12 cellular contexts compared by ENCODE assay signal in the genomic region with DNA sequence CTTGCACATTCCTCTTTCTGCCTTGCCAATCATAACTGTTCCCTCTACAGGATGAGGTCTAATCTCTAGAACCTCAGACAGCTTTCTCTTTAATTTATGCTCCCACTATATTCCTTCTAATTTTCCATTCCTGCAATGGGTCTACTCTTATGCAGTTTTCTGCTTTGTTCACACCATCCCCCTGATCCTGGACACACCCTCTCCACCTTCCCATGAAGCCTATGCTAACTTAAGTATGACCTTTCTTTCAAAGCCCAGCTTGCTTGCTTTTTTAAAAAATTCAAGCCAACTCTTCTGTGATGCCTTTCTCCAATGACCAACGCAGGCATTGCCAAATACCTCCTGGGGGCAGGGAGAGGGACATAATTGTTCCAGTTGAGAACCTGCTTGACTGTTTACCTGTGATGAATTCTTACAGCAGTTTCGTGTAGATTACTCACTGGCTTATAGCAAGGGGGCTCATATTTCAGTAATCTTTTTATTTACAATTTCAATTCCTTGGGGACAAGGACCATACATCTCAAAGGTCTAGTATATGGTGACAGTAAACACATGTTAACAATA. TPM values are rescaled to one million over a fixed set of nuclear protein-coding genes. Genes with fewer than 3 reads are reported as not detected.
DNase-seq lines count a peak whose midpoint lies in the region; ATAC-seq and TF ChIP-seq lines count a peak whose summit lies in the region.
"Had no signal": no experiment of that assay in that cellular context is flagged by ENCODE, and none has a peak within 500 bp of the region (broad histone marks: within the 10 kb centered on the region; RNA-seq: fewer than 3 reads in every experiment).

No MANE protein-coding gene starts in this region.

- peaks cover 45% of the 10 kb centered on the region for H3K4me1 Mint-ChIP-seq in activated T-cell treated with anti-CD3 and anti-CD28 coated beads, Interleukin-2, amount 50 U/mL, for 24 hours (ENCODE audit: low read depth)

- H3K4me1 ChIP-seq in cardiac muscle cell (ENCODE audit: low read depth): peaks cover 64% of the 10 kb centered on the region
- H3K4me1 ChIP-seq in RWPE2 (ENCODE audit: insufficient read depth, poor library complexity, severe bottlenecking): peaks cover 63% of the 10 kb centered on the region
- H3K4me1 ChIP-seq in iPS-20b (ENCODE audit: insufficient read depth, low read length): peaks cover 60% of the 10 kb centered on the region
- peaks cover 7% of the 10 kb centered on the region for H3K4me1 ChIP-seq in upper lobe of right lung

- H3K27me3 ChIP-seq in cardiac muscle cell (no peaks in the 10 kb centered on the region), RWPE2 (ENCODE audit: insufficient read depth, poor library complexity, severe bottlenecking) (no peaks in the 10 kb centered on the region), iPS-20b (ENCODE audit: insufficient read depth, low read length) (no peaks in the 10 kb centered on the region), upper lobe of right lung (no peaks in the 10 kb centered on the region)
- H3K27me3 ChIP-seq: BLaER1 had no signal

- H3K9me3 ChIP-seq in cardiac muscle cell (ENCODE audit: low read depth): no peaks in the 10 kb centered on the region
- H3K9me3 ChIP-seq in RWPE2 (ENCODE audit: severe bottlenecking): no peaks in the 10 kb centered on the region
- no peaks in the 10 kb centered on the region for H3K9me3 ChIP-seq in iPS-20b (ENCODE audit: insufficient read depth, low read depth, low read length)
- no peaks in the 10 kb centered on the region for H3K9me3 ChIP-seq in upper lobe of right lung

- ATAC-seq in left cardiac atrium (no peak), RWPE2 (ENCODE audit: low read depth) (peak; percentile 76), upper lobe of right lung (peak; percentile 29)
- no peak for ATAC-seq in activated CD4-positive, CD25-positive, alpha-beta regulatory T cell treated with anti-CD3 and anti-CD28 coated beads, Interleukin-2, amount 50 U/mL, for 24 hours

- no peaks in the 10 kb centered on the region for H3K36me3 ChIP-seq in cardiac muscle cell
- peaks cover 93% of the 10 kb centered on the region for H3K36me3 ChIP-seq in RWPE2 (ENCODE audit: low read depth)
- H3K36me3 ChIP-seq in iPS-20b (ENCODE audit: insufficient read depth, low read depth, low read length): peaks cover 37% of the 10 kb centered on the region
- no peaks in the 10 kb centered on the region for H3K36me3 ChIP-seq in upper lobe of right lung

- no peak for DNase-seq in cardiac muscle cell (ENCODE audit: low read depth in 1 of 2, low spot score in 1 of 2)
- DNase-seq in left cardiac atrium: no peak
- no peak for DNase-seq in RWPE2 (ENCODE audit: low spot score)
- no peak for DNase-seq in upper lobe of right lung
- no peak for DNase-seq in activated T-cell treated with anti-CD3 and anti-CD28 coated beads, Interleukin-2, amount 50 U/mL, for 24 hours
- DNase-seq in GM10248 (ENCODE audit: extremely low spot score): no peak
- DNase-seq: activated B cell treated with CpG ODN at 0.5 μM for 24 hours; activated effector memory CD4-positive, alpha-beta T cell treated with Interleukin-2 at 50 U/mL for 16 hours; midbrain had no signal

- CTCF ChIA-PET in GM10248 (lab: Yijun Ruan, JAX): interaction anchor here (0.9 kb wide), 1 partner anchor 74 kb away, joined by 3 read pairs; no protein-coding TSS in a partner anchor

- no peak for TF ChIP-seq CTCF in cardiac muscle cell (IDR thresholded peaks at IDR 0.05; ENCODE audit: low read depth, low read length)
- TF ChIP-seq CTCF in RWPE2 (IDR thresholded peaks at IDR 0.05; ENCODE audit: poor library complexity, severe bottlenecking): no peak
- no peak for TF ChIP-seq CTCF in upper lobe of right lung (IDR thresholded peaks at IDR 0.05)
- no peak for TF ChIP-seq CTCF in GM10248 (IDR thresholded peaks at IDR 0.05; ENCODE audit: control extremely low read depth, extremely low read depth, low read depth, missing control alignments)

- H3K4me3 ChIP-seq in cardiac muscle cell (no peak overlapping the region), RWPE2 (ENCODE audit: severe bottlenecking) (no peak overlapping the region), iPS-20b (ENCODE audit: low read length) (peak overlapping the region; percentile 48), upper lobe of right lung (no peak overlapping the region)
- H3K4me3 ChIP-seq: BLaER1 had no signal

- POLR2A ChIA-PET in GM10248 (lab: Yijun Ruan, JAX): no interaction called here

- intact Hi-C loops in left cardiac atrium (cut with DNase I): no loop called here
- intact Hi-C loops in upper lobe of right lung (cut with DNase I): no loop called here

- no peaks in the 10 kb centered on the region for H3K9me3 Mint-ChIP-seq in activated T-cell treated with anti-CD3 and anti-CD28 coated beads, Interleukin-2, amount 50 U/mL, for 24 hours
- H3K9me3 Mint-ChIP-seq: activated B cell treated with CpG ODN at 0.5 μM for 24 hours had no signal

- H3K36me3 Mint-ChIP-seq in activated T-cell treated with anti-CD3 and anti-CD28 coated beads, Interleukin-2, amount 50 U/mL, for 24 hours (ENCODE audit: low read depth): peaks cover 45% of the 10 kb centered on the region

- H3K9ac ChIP-seq in iPS-20b (ENCODE audit: low read depth, low read length): peak overlapping the region; percentile 25; the same call in 1 of the 2 replicates
- H3K9ac ChIP-seq: BLaER1 had no signal

- H3K27ac Mint-ChIP-seq in activated T-cell treated with anti-CD3 and anti-CD28 coated beads, Interleukin-2, amount 50 U/mL, for 24 hours: no peak overlapping the region

- H3K27me3 Mint-ChIP-seq in activated T-cell treated with anti-CD3 and anti-CD28 coated beads, Interleukin-2, amount 50 U/mL, for 24 hours: no peaks in the 10 kb centered on the region
- H3K27me3 Mint-ChIP-seq: activated B cell treated with CpG ODN at 0.5 μM for 24 hours had no signal

- peak overlapping the region; percentile 98 for H3K27ac ChIP-seq in cardiac muscle cell
- peak overlapping the region; percentile 96 for H3K27ac ChIP-seq in RWPE2 (ENCODE audit: poor library complexity, severe bottlenecking)
- H3K27ac ChIP-seq in iPS-20b (ENCODE audit: low read length): peak overlapping the region; percentile 55
- H3K27ac ChIP-seq in upper lobe of right lung: no peak overlapping the region
- H3K27ac ChIP-seq: BLaER1 had no signal

- no peak overlapping the region for H3K4me3 Mint-ChIP-seq in activated T-cell treated with anti-CD3 and anti-CD28 coated beads, Interleukin-2, amount 50 U/mL, for 24 hours
- H3K4me3 Mint-ChIP-seq: activated B cell treated with CpG ODN at 0.5 μM for 24 hours had no signal

RNA-seq across cellular contexts. Expression of a gene that starts 7.8 kb away (rescaled TPM):
- total RNA-seq in cardiac muscle cell (50.8 and 59.6 TPM in 2 replicates), left cardiac atrium (100 to 1,000 TPM in 1 of 2 donors, 10 to 100 TPM in 1; 74.6 to 172 TPM), upper lobe of right lung (58.5 TPM)
- polyA plus RNA-seq in cardiac muscle cell: 54.3 and 62.2 TPM in 2 replicates

Comparison
In these comparisons a context has a peak if more than half of its experiments do, and no peak if none do; other contexts are left out.
1. ATAC-seq: peak in RWPE2 (single experiment) and upper lobe of right lung (single experiment); none in left cardiac atrium (0 of 2) and activated CD4-positive, CD25-positive, alpha-beta regulatory T cell treated with anti-CD3 and anti-CD28 coated beads, Interleukin-2, amount 50 U/mL, for 24 hours (0 of 2).